14 cellular contexts compared by ENCODE assay signal in the genomic region with DNA sequence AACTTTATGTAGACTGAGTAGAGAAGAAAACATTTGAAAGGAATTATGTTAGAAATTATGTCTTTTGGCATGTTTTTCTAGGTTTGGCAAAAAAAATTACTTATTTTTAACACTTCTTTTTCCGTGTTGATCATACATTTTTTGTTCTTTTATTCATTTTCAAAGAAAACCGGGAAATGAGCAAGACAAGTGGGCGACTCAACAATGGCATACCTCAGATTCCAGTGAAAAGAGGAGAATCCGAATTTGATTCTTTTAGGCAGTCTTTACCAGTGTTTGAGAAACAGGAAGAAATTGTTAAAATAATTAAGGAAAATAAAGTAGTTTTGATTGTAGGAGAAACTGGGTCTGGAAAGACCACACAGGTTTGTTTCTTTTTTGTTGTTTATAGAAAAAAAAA.
"Had no signal": no experiment of that assay in that cellular context is flagged by ENCODE, and none has a peak within 500 bp of the region (broad histone marks: within the 10 kb centered on the region; RNA-seq: fewer than 3 reads in every experiment).

No MANE protein-coding gene starts in this region.

- H3K4me3 Mint-ChIP-seq: activated naive CD8-positive, alpha-beta T cell treated with anti-CD3 and anti-CD28 coated beads for 36 hours; neural crest cell; stimulated activated naive B cell treated with anti-CD40 and anti-IgM and Interleukin-4, amounts not matched to agents 10 μg/mL and 1 μg/mL and 100 μg/mL, for 72 hours had no signal

- ATAC-seq: gastroesophageal sphincter; left ventricle myocardium superior; right cardiac atrium; stimulated activated naive B cell treated with anti-CD40 and anti-IgM and Interleukin-4, amounts not matched to agents 10 μg/mL and 1 μg/mL and 100 μg/mL, for 72 hours had no signal

- H3K27ac Mint-ChIP-seq: activated naive CD8-positive, alpha-beta T cell treated with anti-CD3 and anti-CD28 coated beads for 36 hours; stimulated activated naive B cell treated with anti-CD40 and anti-IgM and Interleukin-4, amounts not matched to agents 10 μg/mL and 1 μg/mL and 100 μg/mL, for 72 hours had no signal

- DNase-seq: activated CD4-positive, alpha-beta T cell treated with anti-CD3 and anti-CD28 coated beads, Interleukin-2, amount 50 U/mL, for 48 hours; activated CD4-positive, CD25-positive, alpha-beta regulatory T cell treated with anti-CD3 and anti-CD28 coated beads, Interleukin-2, amount 50 U/mL, for 72 hours; activated gamma-delta T cell; activated naive CD8-positive, alpha-beta T cell treated with anti-CD3 and anti-CD28 coated beads for 36 hours; activated T-cell treated with anti-CD3 and anti-CD28 coated beads, Interleukin-2, amount 50 U/mL, for 48 hours; anterior cingulate cortex; left ventricle myocardium superior; right cardiac atrium; stimulated activated naive B cell treated with anti-CD40 and anti-IgM and Interleukin-4, amounts not matched to agents 10 μg/mL and 1 μg/mL and 100 μg/mL, for 72 hours; T-helper 9 cell had no signal

- H3K4me3 ChIP-seq: gastroesophageal sphincter, smooth muscle cell, tibial nerve had no signal

- H3K27me3 Mint-ChIP-seq: activated naive CD8-positive, alpha-beta T cell treated with anti-CD3 and anti-CD28 coated beads for 36 hours; stimulated activated naive B cell treated with anti-CD40 and anti-IgM and Interleukin-4, amounts not matched to agents 10 μg/mL and 1 μg/mL and 100 μg/mL, for 72 hours had no signal

- H3K27me3 ChIP-seq: gastroesophageal sphincter, tibial nerve had no signal
